ENCODE assay signal across 1 cellular context in the genomic region with DNA sequence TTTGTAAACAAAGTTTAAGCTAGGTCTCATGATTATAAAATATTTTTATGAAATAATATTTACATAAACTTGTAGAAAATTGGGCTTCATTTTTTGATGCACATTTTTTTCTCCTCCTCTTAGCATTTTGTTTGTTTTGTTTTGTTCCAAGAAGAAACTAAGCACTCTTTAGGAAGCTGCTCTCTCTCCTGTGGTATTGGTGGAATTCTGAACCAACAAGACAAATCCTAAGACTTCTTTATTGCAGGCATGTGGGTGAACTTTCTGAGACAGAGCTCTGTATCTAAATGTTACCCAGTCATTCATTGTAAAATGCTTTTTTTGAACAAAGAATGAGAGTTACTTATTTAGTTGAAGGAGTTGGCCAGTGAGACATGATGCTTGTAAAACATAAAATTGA.
TF ChIP-seq lines count a peak whose summit lies in the region.

No MANE protein-coding gene starts in this region.

TF ChIP-seq in IMR-90, 13 proteins besides CTCF, POLR2A, EP300 and RAD21 (continued from another document):
- TF ChIP-seq MXI1 (IDR thresholded peaks at IDR 0.05; ENCODE audit: borderline replicate concordance, low read depth, low read length) (no peak), BHLHE40 (IDR thresholded peaks at IDR 0.05; ENCODE audit: low read depth, low read length) (no peak), FOS (IDR thresholded peaks at IDR 0.05; ENCODE audit: low read depth, low read length) (no peak), MAZ (IDR thresholded peaks at IDR 0.05; ENCODE audit: borderline replicate concordance, low read depth, low read length) (no peak), NFE2L2 (IDR thresholded peaks at IDR 0.05; ENCODE audit: low read depth, low read length) (no peak), RFX5 (IDR thresholded peaks at IDR 0.05; ENCODE audit: low read depth, low read length) (no peak), CHD1 (IDR thresholded peaks at IDR 0.05; ENCODE audit: low read depth, low read length) (no peak), MAFK (IDR thresholded peaks at IDR 0.05; ENCODE audit: low read depth, low read length) (no peak), SMC3 (IDR thresholded peaks at IDR 0.05; ENCODE audit: low read depth, low read length) (no peak)
- TF ChIP-seq, protein P1, sequence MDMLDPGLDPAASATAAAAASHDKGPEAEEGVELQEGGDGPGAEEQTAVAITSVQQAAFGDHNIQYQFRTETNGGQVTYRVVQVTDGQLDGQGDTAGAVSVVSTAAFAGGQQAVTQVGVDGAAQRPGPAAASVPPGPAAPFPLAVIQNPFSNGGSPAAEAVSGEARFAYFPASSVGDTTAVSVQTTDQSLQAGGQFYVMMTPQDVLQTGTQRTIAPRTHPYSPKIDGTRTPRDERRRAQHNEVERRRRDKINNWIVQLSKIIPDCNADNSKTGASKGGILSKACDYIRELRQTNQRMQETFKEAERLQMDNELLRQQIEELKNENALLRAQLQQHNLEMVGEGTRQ (IDR thresholded peaks at IDR 0.05; ENCODE audit: low read depth, low read length), result no peak
TF ChIP-seq in IMR-90: peak in this region for 0.
